ENCODE assay signal across 12 cellular contexts in genomic region chr6:123402052-123402451, GRCh38.
DNase-seq lines count a peak whose midpoint lies in the region; ATAC-seq, FAIRE-seq and TF ChIP-seq lines count a peak whose summit lies in the region.
"Had no signal": no experiment of that assay in that cellular context is flagged by ENCODE, and none has a peak within 500 bp of the region (broad histone marks: within the 10 kb centered on the region; RNA-seq: fewer than 3 reads in every experiment).

No MANE protein-coding gene starts in this region.

- no peak overlapping the region for H3K4me2 ChIP-seq in H1 (ENCODE audit: insufficient read depth in 1 of 2, low read depth in 2 of 2, low read length in 2 of 2)

- no peaks in the 10 kb centered on the region for H3K9me3 ChIP-seq in H1 (ENCODE audit: insufficient read depth in 2 of 2, low read depth in 1 of 2, low read length in 1 of 2)

- H4K5ac ChIP-seq in H1 (ENCODE audit: insufficient read length, low read depth, low read length): no peak overlapping the region

- no peak overlapping the region for H4K8ac ChIP-seq in H1 (ENCODE audit: extremely low read depth, insufficient read depth, low read length)

- H3K4ac ChIP-seq in H1 (replicated peaks; ENCODE audit: insufficient read length, low read depth, low read length): no peak overlapping the region

- CTCF ChIA-PET in H1 (lab: Charles Lee; ENCODE audit: partially characterized antibody): interaction anchor here (0.6 to 1.5 kb wide), 5 partner anchors 8 to 400 kb away, joined by 3 to 4 read pairs (median 3); no protein-coding TSS in a partner anchor

- no peak overlapping the region for H3K14ac ChIP-seq in H1 (ENCODE audit: insufficient read length)

- no peak overlapping the region for H4K91ac ChIP-seq in H1 (replicated peaks; ENCODE audit: insufficient read length, low read length)

- H2BK5ac ChIP-seq in H1 (ENCODE audit: low read depth, low read length): no peak overlapping the region

- H2AK5ac ChIP-seq in H1 (ENCODE audit: low read depth, low read length): no peak overlapping the region

- WGBS in H1 (ENCODE audit: extremely low coverage in 1 of 2, insufficient coverage in 1 of 2, insufficient read length in 1 of 2, insufficient replicate concordance in 2 of 2, low coverage in 1 of 2, low lambda C conversion rate in 2 of 2, missing lambda C conversion rate in 1 of 2), 2 experiments: 89% methylated on average over 2 of the region's 2 CpGs; no CpG with 5 or more reads in 1 of the 2 experiments

- no peak for TF ChIP-seq POLR2A in H1 (IDR thresholded peaks at IDR 0.05; ENCODE audit: control extremely low read depth in 1 of 2, low read depth in 2 of 2, low read length in 2 of 2)

- peak overlapping the region; percentile 77; the same call in 1 of the 2 replicates for H2AFZ ChIP-seq in H1 (ENCODE audit: low read length)

- H3K4me3 ChIP-seq in H1 (ENCODE audit: extremely low read depth in 1 of 4, insufficient read depth in 2 of 4, low read depth in 3 of 4, low read length in 4 of 4): no peak overlapping the region

- no peak for DNase-seq in H1 (ENCODE audit: low read depth in 1 of 2, low spot score in 2 of 2)
- DNase-seq in GM20000 (ENCODE audit: low spot score): no peak
- DNase-seq in sciatic nerve (ENCODE audit: low spot score): no peak
- no peak for DNase-seq in head of caudate nucleus
- DNase-seq: activated naive CD4-positive, alpha-beta T cell; DMS79 treated with DMSO at 0.1 percent for 48 hours; immature natural killer cell; NCI-H524 had no signal

- no peak overlapping the region for H3K18ac ChIP-seq in H1 (ENCODE audit: extremely low read depth, low read length)

- H2BK15ac ChIP-seq in H1 (ENCODE audit: low read length): no peak overlapping the region

- H3K27me3 ChIP-seq in H1 (replicated peaks in 1 of 4; ENCODE audit: control insufficient read depth in 3 of 4, extremely low read depth in 1 of 4, insufficient read depth in 3 of 4, low read length in 3 of 4): no peaks in the 10 kb centered on the region

- H3K79me1 ChIP-seq in H1 (ENCODE audit: low read depth, low read length): no peaks in the 10 kb centered on the region

- H3K36me3 ChIP-seq in H1 (ENCODE audit: control insufficient read depth in 2 of 4, insufficient read depth in 4 of 4, low read length in 3 of 4): no peaks in the 10 kb centered on the region

- TF ChIP-seq RAD21 in H1 (IDR thresholded peaks at IDR 0.05 in 1 of 2, conservative IDR thresholded peaks at IDR 0.05 in 1 of 2; ENCODE audit: low read depth in 2 of 2, low read length in 2 of 2): no peak

- 0 out of 7 replicates have a peak, but pooled peaks cover 0 to 3% (median 0%) of the 10 kb centered on the region in 4 experiments for H3K4me1 ChIP-seq in H1 (replicated peaks in 1 of 4; ENCODE audit: control insufficient read depth in 3 of 4, insufficient read depth in 4 of 4, low read length in 3 of 4)

- no peak overlapping the region for H3K23ac ChIP-seq in H1 (ENCODE audit: insufficient read length)

- peak; percentile 97 for ATAC-seq in GM18870 (IDR thresholded peaks at IDR 0.05; ENCODE audit: unreplicated experiment)
- peak; percentile 98 for ATAC-seq in GM21786 (IDR thresholded peaks at IDR 0.05; ENCODE audit: unreplicated experiment)
- peak; percentile 98 for ATAC-seq in HG03432 (IDR thresholded peaks at IDR 0.05; ENCODE audit: unreplicated experiment)
- ATAC-seq in sciatic nerve: no peak
- no peak for ATAC-seq in HG02610 (IDR thresholded peaks at IDR 0.05; ENCODE audit: unreplicated experiment)

- no peaks in the 10 kb centered on the region for H3K79me2 ChIP-seq in H1 (ENCODE audit: control insufficient read depth in 1 of 2, insufficient read depth in 2 of 2, low read length in 2 of 2)

- no peak overlapping the region for H2BK120ac ChIP-seq in H1 (replicated peaks; ENCODE audit: low read depth, low read length)

- no peak for TF ChIP-seq CTCF in H1 (IDR thresholded peaks at IDR 0.05; ENCODE audit: control extremely low read depth in 1 of 3, insufficient read depth in 1 of 3, low read depth in 1 of 3, low read length in 3 of 3)
- TF ChIP-seq CTCF in GM20000 (IDR thresholded peaks at IDR 0.05; ENCODE audit: extremely low read depth, missing control alignments): no peak

- POLR2A ChIA-PET in H1 (lab: Charles Lee; ENCODE audit: partially characterized antibody): interaction anchor here (0.6 kb wide), 1 partner anchor 860 kb away, joined by 5 read pairs; no protein-coding TSS in a partner anchor

- no peaks in the 10 kb centered on the region for H4K20me1 ChIP-seq in H1 (replicated peaks in 1 of 2; ENCODE audit: control insufficient read depth in 1 of 2, insufficient read depth in 2 of 2, low read length in 2 of 2)

- H3K23me2 ChIP-seq in H1 (ENCODE audit: low read depth, low read length): no peaks in the 10 kb centered on the region

- intact Hi-C loops in sciatic nerve (cut with DNase I) (no loop called here), head of caudate nucleus (cut with DNase I) (no loop called here)

- FAIRE-seq in H1 (lab: Jason Lieb, UNC): no peak

- no peak overlapping the region for H3K27ac ChIP-seq in H1 (ENCODE audit: low read depth, low read length)

- no peak for TF ChIP-seq EP300 in H1 (IDR thresholded peaks at IDR 0.05; ENCODE audit: borderline replicate concordance in 1 of 2, low read depth in 2 of 2, low read length in 2 of 2)

- no peak overlapping the region for H2BK20ac ChIP-seq in H1 (ENCODE audit: low read length)

- H2BK12ac ChIP-seq in H1 (ENCODE audit: low read depth, low read length): no peak overlapping the region

- no peak overlapping the region for H3K56ac ChIP-seq in H1 (replicated peaks; ENCODE audit: insufficient read length, low read depth, low read length)

- no peak overlapping the region; a peak in 1 of 7 replicates for H3K9ac ChIP-seq in H1 (replicated peaks in 1 of 4; ENCODE audit: extremely low read depth in 1 of 4, low read depth in 3 of 4, low read length in 3 of 4)

TF ChIP-seq in H1, 55 proteins besides CTCF, POLR2A, EP300 and RAD21:
- TF ChIP-seq SIRT6 (IDR thresholded peaks at IDR 0.05; ENCODE audit: low read length) (no peak), SRF (IDR thresholded peaks at IDR 0.05; ENCODE audit: low read depth, low read length) (peak; percentile 79; the same call in 1 of the 2 replicates), BRCA1 (IDR thresholded peaks at IDR 0.05; ENCODE audit: low read depth, low read length) (no peak), SIN3A (conservative IDR thresholded peaks at IDR 0.05 in 1 of 2, IDR thresholded peaks at IDR 0.05 in 1 of 2; ENCODE audit: low read depth in 1 of 2, low read length in 2 of 2) (no peak)

Comparison
In these comparisons a context has a peak if more than half of its experiments do, and no peak if none do; other contexts are left out.
1. ATAC-seq: peak in GM18870 (single experiment), GM21786 (single experiment) and HG03432 (single experiment); none in sciatic nerve (single experiment) and HG02610 (single experiment).